17 cellular contexts compared by ENCODE assay signal in the genomic region with DNA sequence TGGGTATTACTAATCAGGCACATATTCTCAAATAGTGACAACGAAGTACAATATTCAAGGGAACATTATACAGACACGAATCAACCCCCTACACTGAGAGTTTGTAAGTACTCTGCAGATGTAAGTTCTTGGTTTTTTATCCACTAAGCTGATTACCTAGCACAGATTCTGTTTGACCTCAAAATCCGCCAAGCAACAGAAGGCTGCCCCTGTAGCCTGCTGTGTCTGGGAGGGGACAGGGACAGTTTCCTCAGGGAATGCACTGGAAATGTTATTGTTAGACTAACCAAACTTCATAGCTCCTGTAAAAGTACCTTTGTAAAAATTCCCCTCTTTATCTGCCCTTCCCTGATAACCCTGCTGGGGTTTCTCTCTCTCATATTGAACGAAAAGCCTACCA. TPM values are rescaled to one million over a fixed set of nuclear protein-coding genes. Genes with fewer than 3 reads are reported as not detected.
DNase-seq lines count a peak whose midpoint lies in the region; ATAC-seq, FAIRE-seq and TF ChIP-seq lines count a peak whose summit lies in the region.
"Had no signal": no experiment of that assay in that cellular context is flagged by ENCODE, and none has a peak within 500 bp of the region (broad histone marks: within the 10 kb centered on the region; RNA-seq: fewer than 3 reads in every experiment).

No MANE protein-coding gene starts in this region.

- no peaks in the 10 kb centered on the region for H4K20me1 ChIP-seq in IMR-90 (ENCODE audit: insufficient read depth, low read length)
- H4K20me1 ChIP-seq: BLaER1 treated with 17β-estradiol and CSF1 and Interleukin-3, amounts not matched to agents 10 nM and 100 nM had no signal

- DNase-seq in D721Med (ENCODE audit: insufficient read length, low spot score), result peak; percentile 32
- no peak for DNase-seq in IMR-90
- peak; percentile 62 for DNase-seq in cerebellum (ENCODE audit: low spot score)
- peak; percentile 2 for DNase-seq in upper lobe of right lung
- no peak for DNase-seq in gastrocnemius medialis
- DNase-seq: ACHN; Calu3; CD4-positive, CD25-positive, alpha-beta regulatory T cell; DMS153; DMS79 treated with DMSO at 0.1 percent for 48 hours; GF-D8; GM23248; H7; KG1 had no signal

- no peak overlapping the region for H2BK20ac ChIP-seq in IMR-90 (ENCODE audit: low read depth, low read length)

- FAIRE-seq in D721Med (lab: Jason Lieb, UNC), result no peak

- no peak for TF ChIP-seq CTCF in D721Med (IDR thresholded peaks at IDR 0.05; ENCODE audit: insufficient read depth, missing control alignments)
- TF ChIP-seq CTCF in IMR-90 (conservative IDR thresholded peaks at IDR 0.05; ENCODE audit: low read depth, low read length), result no peak
- TF ChIP-seq CTCF in upper lobe of right lung (IDR thresholded peaks at IDR 0.05), result no peak
- TF ChIP-seq CTCF in gastrocnemius medialis (IDR thresholded peaks at IDR 0.05 in 4 of 5, conservative IDR thresholded peaks at IDR 0.05 in 1 of 5), result no peak

- in situ Hi-C loops in IMR-90 (cut with MboI; ENCODE audit: low sequenced_read_pairs), result no loop called here
- in situ Hi-C loops in gastrocnemius medialis (cut with MboI; ENCODE audit: low sequenced_read_pairs in 4 of 4), result no loop called here

- no peak overlapping the region for H3K56ac ChIP-seq in IMR-90 (ENCODE audit: extremely low read depth, insufficient read depth, low read length)

- no peak overlapping the region for H3K14ac ChIP-seq in IMR-90 (replicated peaks; ENCODE audit: low read depth, low read length)

- no peak overlapping the region for H3K23ac ChIP-seq in IMR-90 (ENCODE audit: low read depth, low read length)

- no peak overlapping the region for H3K4me2 ChIP-seq in IMR-90 (ENCODE audit: low read depth, low read length)
- H3K4me2 ChIP-seq: BLaER1 treated with 17β-estradiol and CSF1 and Interleukin-3, amounts not matched to agents 10 nM and 100 nM had no signal

- dilution Hi-C loops in IMR-90 (cut with HindIII; ENCODE audit: low sequenced_read_pairs, unreplicated experiment), result no loop called here

- H3K36me3 ChIP-seq in IMR-90 (ENCODE audit: control insufficient read depth, insufficient read depth, low read length) (no peaks in the 10 kb centered on the region), upper lobe of right lung (no peaks in the 10 kb centered on the region), gastrocnemius medialis (no peaks in the 10 kb centered on the region)
- H3K36me3 ChIP-seq: BLaER1 treated with 17β-estradiol and CSF1 and Interleukin-3, amounts not matched to agents 10 nM and 100 nM had no signal

- no CpG with 5 or more reads among the region's 4 CpGs for WGBS in IMR-90 (ENCODE audit: extremely low coverage in 2 of 2, insufficient read length in 1 of 2), 2 experiments

- H3K9me3 ChIP-seq in IMR-90 (ENCODE audit: control insufficient read depth, insufficient read depth, low read length) (no peaks in the 10 kb centered on the region), upper lobe of right lung (no peaks in the 10 kb centered on the region), gastrocnemius medialis (no peaks in the 10 kb centered on the region)
- H3K9me3 ChIP-seq: BLaER1 treated with 17β-estradiol and CSF1 and Interleukin-3, amounts not matched to agents 10 nM and 100 nM had no signal

- H3K9me1 ChIP-seq in IMR-90 (ENCODE audit: insufficient read depth, low read length), result no peaks in the 10 kb centered on the region

- intact Hi-C loops in IMR-90 (cut with micrococcal nuclease) (no loop called here), upper lobe of right lung (cut with DNase I) (no loop called here), gastrocnemius medialis (cut with DNase I; ENCODE audit: low total_unique reads) (no loop called here)

- no peak overlapping the region for H2BK120ac ChIP-seq in IMR-90 (ENCODE audit: low read depth, low read length)

- POLR2A ChIA-PET in IMR-90 (lab: Charles Lee; ENCODE audit: unreplicated experiment), result no interaction called here

- H2AFZ ChIP-seq in IMR-90 (replicated peaks; ENCODE audit: low read length, poor library complexity), result no peak overlapping the region
- H2AFZ ChIP-seq: GM23248 had no signal

- H2AK5ac ChIP-seq in IMR-90 (ENCODE audit: low read depth, low read length), result no peak overlapping the region

- no peak overlapping the region for H2BK15ac ChIP-seq in IMR-90 (ENCODE audit: low read depth, low read length)

- H3K79me1 ChIP-seq in IMR-90 (ENCODE audit: low read depth in 1 of 2, low read length in 2 of 2), result no peaks in the 10 kb centered on the region

- TF ChIP-seq RAD21 in IMR-90 (IDR thresholded peaks at IDR 0.05; ENCODE audit: low read length), result no peak

- no peak overlapping the region for H2AK9ac ChIP-seq in IMR-90 (replicated peaks; ENCODE audit: low read depth, low read length, poor library complexity)

- H3K4me3 ChIP-seq in IMR-90 (ENCODE audit: insufficient read depth, low read depth, low read length), result no peak overlapping the region
- H3K4me3 ChIP-seq in upper lobe of right lung, result no peak overlapping the region
- H3K4me3 ChIP-seq in gastrocnemius medialis, result no peak overlapping the region
- H3K4me3 ChIP-seq: BLaER1 treated with 17β-estradiol and CSF1 and Interleukin-3, amounts not matched to agents 10 nM and 100 nM; GM23248 had no signal

- no peak overlapping the region for H3K4ac ChIP-seq in IMR-90 (ENCODE audit: low read depth, low read length)

- H3K27me3 ChIP-seq in IMR-90 (ENCODE audit: control insufficient read depth, insufficient read depth, low read length) (no peaks in the 10 kb centered on the region), upper lobe of right lung (peaks cover 5% of the 10 kb centered on the region), gastrocnemius medialis (no peaks in the 10 kb centered on the region)
- H3K27me3 ChIP-seq: BLaER1 treated with 17β-estradiol and CSF1 and Interleukin-3, amounts not matched to agents 10 nM and 100 nM had no signal

- no peak overlapping the region for H2BK5ac ChIP-seq in IMR-90 (ENCODE audit: low read depth, low read length, poor library complexity, severe bottlenecking)

- H3K18ac ChIP-seq in IMR-90 (ENCODE audit: low read depth, low read length), result no peak overlapping the region

- H4K91ac ChIP-seq in IMR-90 (ENCODE audit: insufficient read depth, low read depth, low read length), result no peak overlapping the region

- 0 out of 2 replicates have a peak, but pooled peaks have one; percentile 32 for ATAC-seq in IMR-90 (ENCODE audit: low read depth)
- ATAC-seq in upper lobe of right lung, result no peak
- ATAC-seq in GM21526 (IDR thresholded peaks at IDR 0.05; ENCODE audit: low FRiP score, unreplicated experiment), result no peak
- no peak for ATAC-seq in gastrocnemius medialis
- no peak for ATAC-seq in GM19328 (IDR thresholded peaks at IDR 0.05; ENCODE audit: unreplicated experiment)

- no TSS peak for BruUV-seq in IMR-90 (replicated peaks; lab: Mats Ljungman, UMichigan)

- TF ChIP-seq POLR2A in IMR-90 (IDR thresholded peaks at IDR 0.05; ENCODE audit: low read depth, low read length), result no peak
- TF ChIP-seq POLR2A in gastrocnemius medialis (IDR thresholded peaks at IDR 0.05), result no peak

- H3K9ac ChIP-seq in IMR-90 (ENCODE audit: low read depth, low read length), result no peak overlapping the region
- H3K9ac ChIP-seq: BLaER1 treated with 17β-estradiol and CSF1 and Interleukin-3, amounts not matched to agents 10 nM and 100 nM; GM23248 had no signal

- H4K5ac ChIP-seq in IMR-90 (ENCODE audit: low read depth, low read length), result no peak overlapping the region

- CTCF ChIA-PET in IMR-90 (lab: Yijun Ruan, JAX), result interaction anchor here (0.6 kb wide), 1 partner anchor 254 kb away, joined by 3 read pairs; no protein-coding TSS in a partner anchor

- H3K4me1 ChIP-seq in IMR-90 (ENCODE audit: control insufficient read depth, insufficient read depth, low read length) (no peaks in the 10 kb centered on the region), upper lobe of right lung (no peaks in the 10 kb centered on the region), gastrocnemius medialis (no peaks in the 10 kb centered on the region)
- H3K4me1 ChIP-seq: BLaER1 treated with 17β-estradiol and CSF1 and Interleukin-3, amounts not matched to agents 10 nM and 100 nM had no signal

- no peak overlapping the region for H3K27ac ChIP-seq in IMR-90 (ENCODE audit: insufficient read depth, low read length)
- no peak overlapping the region for H3K27ac ChIP-seq in upper lobe of right lung
- no peak overlapping the region for H3K27ac ChIP-seq in gastrocnemius medialis
- H3K27ac ChIP-seq: BLaER1 treated with 17β-estradiol and CSF1 and Interleukin-3, amounts not matched to agents 10 nM and 100 nM; GM23248 had no signal

- H4K8ac ChIP-seq in IMR-90 (ENCODE audit: low read depth in 2 of 2, low read length in 2 of 2), result no peak overlapping the region

TF ChIP-seq in IMR-90, 13 proteins besides CTCF, POLR2A, EP300 and RAD21:
- no peak for TF ChIP-seq MAFK (IDR thresholded peaks at IDR 0.05; ENCODE audit: low read depth, low read length)
- no peak for TF ChIP-seq SMC3 (IDR thresholded peaks at IDR 0.05; ENCODE audit: low read depth, low read length)

RNA-seq across cellular contexts. Expression of a gene that starts 45.2 kb away (rescaled TPM):
- total RNA-seq in IMR-90 (2012; rRNA removed), result 24.7 and 30.3 TPM in 2 replicates
- 9.1 and 11.2 TPM in 2 replicates for polyA plus RNA-seq in IMR-90 (2012; rRNA removed)
- 3.0 and 4.6 TPM in 2 replicates for polyA plus RNA-seq in IMR-90 (2012; cell fraction: cytosol; rRNA removed)
- polyA plus RNA-seq in IMR-90 (2012; cell fraction: nucleus; rRNA removed; ENCODE audit: low replicate concordance), result 2.6 and 15.3 TPM in 2 replicates
- 45.7 TPM for total RNA-seq in cerebellum
- 20.5 TPM for total RNA-seq in upper lobe of right lung
- total RNA-seq in gastrocnemius medialis, result 10 to 100 TPM; 51.2 to 91.1 (median 74.6) TPM

Comparison
In these comparisons a context has a peak if more than half of its experiments do, and no peak if none do; other contexts are left out.
1. DNase-seq: peak in D721Med (single experiment), cerebellum (single experiment) and upper lobe of right lung (single experiment); none in IMR-90 (single experiment) and gastrocnemius medialis (0 of 2).